16 cellular contexts compared by ENCODE assay signal in the genomic region with DNA sequence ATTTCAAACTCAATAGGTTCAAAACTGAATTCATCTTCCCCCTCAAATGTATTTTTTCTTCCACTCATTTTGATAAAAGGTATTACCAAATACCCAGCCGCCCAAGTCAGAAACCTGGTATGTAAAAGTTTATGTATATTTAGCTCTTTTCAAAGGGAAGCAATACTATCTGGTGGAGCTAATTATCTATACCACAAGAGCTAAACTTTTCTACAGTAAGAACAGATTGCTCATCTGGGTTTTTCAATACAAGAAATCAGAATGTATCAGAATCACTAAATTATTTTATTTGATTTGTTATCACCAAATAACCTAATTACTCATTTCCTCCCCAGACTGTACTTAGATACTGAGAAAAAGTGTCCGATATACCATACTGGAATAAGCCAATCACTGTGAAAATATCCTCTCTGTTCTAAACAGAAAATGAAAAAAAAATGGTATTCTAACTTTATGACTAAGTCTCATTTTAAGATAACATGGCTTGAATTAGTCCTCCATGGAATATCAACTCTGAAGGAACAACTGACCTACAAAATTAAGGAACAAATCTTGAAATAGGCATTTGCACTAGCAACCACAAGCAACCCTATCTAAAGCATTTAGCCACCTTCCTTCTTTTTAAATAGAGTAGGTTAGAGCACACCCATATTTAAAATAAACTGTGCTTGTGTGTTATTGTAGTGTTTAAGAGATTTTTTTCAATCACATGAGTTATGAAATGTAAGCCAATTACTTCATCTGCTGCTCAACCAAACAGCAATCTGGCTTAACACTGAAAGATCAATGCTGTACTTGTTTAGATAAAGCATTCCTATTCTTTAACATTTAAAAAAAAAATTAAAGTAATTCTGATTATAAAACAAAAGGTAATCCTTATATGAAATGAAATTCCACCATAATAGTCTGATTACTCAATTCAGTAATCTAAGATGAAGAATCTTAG.
"Had no signal": no experiment of that assay in that cellular context is flagged by ENCODE, and none has a peak within 500 bp of the region (broad histone marks: within the 10 kb centered on the region; RNA-seq: fewer than 3 reads in every experiment).

No MANE protein-coding gene starts in this region.

- H3K27me3 ChIP-seq: breast epithelium, ovary, stomach had no signal

- H3K4me1 ChIP-seq: breast epithelium, stomach had no signal

- FAIRE-seq: colon, TTC549 had no signal

- DNase-seq: activated B cell treated with CpG ODN at 0.5 μM for 24 hours; activated CD4-positive, alpha-beta T cell treated with anti-CD3 and anti-CD28 coated beads, Interleukin-2, amount 50 U/mL, for 1 hour; activated naive CD4-positive, alpha-beta T cell treated with anti-CD3 and anti-CD28 coated beads, Interleukin-2, amount 50 U/mL, for 16 hours; amniotic stem cell; hippocampal formation; kidney glomerular epithelial cell; ovary; retina; stimulated activated CD4-positive, alpha-beta T cell treated with anti-CD3 and anti-CD28 coated beads, Interleukin-15, amount 100 ng/mL, for 24 hours; stimulated activated CD4-positive, alpha-beta T cell treated with anti-CD3 and anti-CD28 coated beads, Interleukin-4, amount 100 ng/mL, for 24 hours; stomach; T-helper 2 cell had no signal

- H3K36me3 ChIP-seq: breast epithelium, ovary had no signal

- H3K27ac ChIP-seq: breast epithelium, ovary, stomach, thoracic aorta had no signal

- H3K4me3 ChIP-seq: breast epithelium, ovary, stomach, thoracic aorta had no signal

- H3K9me3 ChIP-seq: breast epithelium, ovary, stomach, thoracic aorta had no signal
